In genomic region chr13:78404961-78405360, GRCh38 we compare ENCODE assay signal across 25 cellular contexts.
"Had no signal": no experiment of that assay in that cellular context is flagged by ENCODE, and none has a peak within 500 bp of the region (broad histone marks: within the 10 kb centered on the region; RNA-seq: fewer than 3 reads in every experiment).

No MANE protein-coding gene starts in this region.

- H3K27me3 ChIP-seq: MG63 had no signal

- H3K27ac ChIP-seq: SJSA1, SK-N-MC had no signal

- H3K4me1 ChIP-seq: SJSA1 had no signal

- H3K9me3 ChIP-seq: MG63, SJSA1 had no signal

- DNase-seq: IMR-90, Karpas-422, KG1, MG63, NCI-H1092, NCI-H1105 treated with DMSO at 0.1 percent for 48 hours, NCI-H1417 treated with DMSO at 0.1 percent for 48 hours, NCI-H146, NCI-H1694 treated with DMSO at 0.1 percent for 48 hours, NCI-H1930, NCI-H2081, NCI-H2107, NCI-H226, NCI-H446, NCI-H510A, NCI-H524 treated with DMSO at 0.1 percent for 48 hours, NCI-H69, NCI-H774, Right ventricle myocardium superior, RPMI8226, SIG-M5 had no signal

- FAIRE-seq: HepG2, RCC 7860 had no signal

- H3K4me3 ChIP-seq: MG63, SJSA1, SK-N-MC had no signal

- ATAC-seq: HepG2 had no signal

- H3K36me3 ChIP-seq: MG63, SJSA1 had no signal
